In genomic region chr1:58904299-58905125, GRCh38 we compare ENCODE assay signal across 7 cellular contexts.
DNase-seq lines count a peak whose midpoint lies in the region; ATAC-seq and TF ChIP-seq lines count a peak whose summit lies in the region.

No MANE protein-coding gene starts in this region.

- H3K27me3 ChIP-seq in HUES48 (ENCODE audit: control insufficient read depth, insufficient read depth, low read length) = peaks cover 3% of the 10 kb centered on the region
- no peaks in the 10 kb centered on the region for H3K27me3 ChIP-seq in stomach smooth muscle (ENCODE audit: control insufficient read depth in 1 of 2, insufficient read depth in 2 of 2, low read length in 2 of 2)

- H3K27ac Mint-ChIP-seq in activated naive CD8-positive, alpha-beta T cell treated with anti-CD3 and anti-CD28 coated beads, Interleukin-2, amount 10 ng/mL, durations not matched to agents 7 days and 5 days = peak overlapping the region; percentile 92
- H3K27ac Mint-ChIP-seq in immature natural killer cell = peak overlapping the region; percentile 80 to 90 (median 88)

- H3K36me3 Mint-ChIP-seq in activated naive CD8-positive, alpha-beta T cell treated with anti-CD3 and anti-CD28 coated beads, Interleukin-2, amount 10 ng/mL, durations not matched to agents 7 days and 5 days = no peaks in the 10 kb centered on the region
- no peaks in the 10 kb centered on the region for H3K36me3 Mint-ChIP-seq in immature natural killer cell

- H3K4me3 ChIP-seq in HUES48 (ENCODE audit: low read depth, low read length) = peak overlapping the region; percentile 55
- peak overlapping the region; percentile 51 to 91 for H3K4me3 ChIP-seq in stomach smooth muscle (ENCODE audit: low read length in 2 of 2)

- CTCF ChIA-PET in GM10248 (lab: Yijun Ruan, JAX) = interaction anchor here (1.0 kb wide), 1 partner anchor 23 kb away, joined by 4 read pairs; no protein-coding TSS in a partner anchor

- POLR2A ChIA-PET in activated naive CD8-positive, alpha-beta T cell treated with anti-CD3 and anti-CD28 coated beads, Interleukin-2, amount 10 ng/mL, durations not matched to agents 7 days and 5 days (lab: Charles Lee) = no interaction called here
- POLR2A ChIA-PET in GM10248 (lab: Yijun Ruan, JAX) = no interaction called here

- H3K9me3 ChIP-seq in HUES48 (ENCODE audit: control insufficient read depth, insufficient read depth, low read length) (no peaks in the 10 kb centered on the region), stomach smooth muscle (ENCODE audit: control insufficient read depth in 2 of 2, low read length in 2 of 2) (no peaks in the 10 kb centered on the region)

- peaks cover 26% of the 10 kb centered on the region for H3K4me1 Mint-ChIP-seq in activated naive CD8-positive, alpha-beta T cell treated with anti-CD3 and anti-CD28 coated beads, Interleukin-2, amount 10 ng/mL, durations not matched to agents 7 days and 5 days
- H3K4me1 Mint-ChIP-seq in immature natural killer cell = peaks cover 16 to 22% of the 10 kb centered on the region in 2 donors

- H3K36me3 ChIP-seq in HUES48 (ENCODE audit: control insufficient read depth, insufficient read depth, low read length) (no peaks in the 10 kb centered on the region), stomach smooth muscle (ENCODE audit: control insufficient read depth in 2 of 2, insufficient read depth in 2 of 2, low read length in 2 of 2) (no peaks in the 10 kb centered on the region)

- no peak overlapping the region for H3K27ac ChIP-seq in HUES48 (ENCODE audit: low read depth, low read length)
- H3K27ac ChIP-seq in stomach smooth muscle (ENCODE audit: low read length) = peak overlapping the region; percentile 97

- no peaks in the 10 kb centered on the region for H3K27me3 Mint-ChIP-seq in activated naive CD8-positive, alpha-beta T cell treated with anti-CD3 and anti-CD28 coated beads, Interleukin-2, amount 10 ng/mL, durations not matched to agents 7 days and 5 days
- H3K27me3 Mint-ChIP-seq in immature natural killer cell (ENCODE audit: low read depth in 3 of 3) = peaks cover 0 to 2% (median 0%) of the 10 kb centered on the region in 3 donors

- peak overlapping the region; percentile 85 for H3K4me3 Mint-ChIP-seq in activated naive CD8-positive, alpha-beta T cell treated with anti-CD3 and anti-CD28 coated beads, Interleukin-2, amount 10 ng/mL, durations not matched to agents 7 days and 5 days
- H3K4me3 Mint-ChIP-seq in immature natural killer cell = peak overlapping the region; percentile 84 to 88 (median 88)

- H3K9ac ChIP-seq in HUES48 (ENCODE audit: low read depth, low read length) (peak overlapping the region; percentile 70), stomach smooth muscle (ENCODE audit: low read length in 2 of 2) (peak overlapping the region; percentile 83 to 97)

- H3K9me3 Mint-ChIP-seq in activated naive CD8-positive, alpha-beta T cell treated with anti-CD3 and anti-CD28 coated beads, Interleukin-2, amount 10 ng/mL, durations not matched to agents 7 days and 5 days = no peaks in the 10 kb centered on the region
- H3K9me3 Mint-ChIP-seq in immature natural killer cell = no peaks in the 10 kb centered on the region

- no peak for TF ChIP-seq CTCF in GM10248 (IDR thresholded peaks at IDR 0.05; ENCODE audit: control extremely low read depth, extremely low read depth, low read depth, missing control alignments)

- DNase-seq in activated naive CD8-positive, alpha-beta T cell treated with anti-CD3 and anti-CD28 coated beads, Interleukin-2, amount 10 ng/mL, durations not matched to agents 7 days and 5 days = no peak
- DNase-seq in immature natural killer cell = no peak
- DNase-seq in NK-92 (lab: John Stamatoyannopoulos, UW; ENCODE audit: unreplicated experiment) = no peak
- DNase-seq in GM10248 (ENCODE audit: extremely low spot score) = no peak

- no peak for ATAC-seq in activated naive CD8-positive, alpha-beta T cell treated with anti-CD3 and anti-CD28 coated beads, Interleukin-2, amount 10 ng/mL, durations not matched to agents 7 days and 5 days (ENCODE audit: low read depth)
- ATAC-seq in GM21526 (IDR thresholded peaks at IDR 0.05; ENCODE audit: low FRiP score, unreplicated experiment) = no peak

- H3K4me1 ChIP-seq in HUES48 (ENCODE audit: control insufficient read depth, insufficient read depth, low read length) = peaks cover 13% of the 10 kb centered on the region; the same call in 1 of the 2 replicates
- H3K4me1 ChIP-seq in stomach smooth muscle (ENCODE audit: control insufficient read depth, insufficient read depth, low read length) = peaks cover 14% of the 10 kb centered on the region
